ENCODE assay signal across 30 cellular contexts in the genomic region with DNA sequence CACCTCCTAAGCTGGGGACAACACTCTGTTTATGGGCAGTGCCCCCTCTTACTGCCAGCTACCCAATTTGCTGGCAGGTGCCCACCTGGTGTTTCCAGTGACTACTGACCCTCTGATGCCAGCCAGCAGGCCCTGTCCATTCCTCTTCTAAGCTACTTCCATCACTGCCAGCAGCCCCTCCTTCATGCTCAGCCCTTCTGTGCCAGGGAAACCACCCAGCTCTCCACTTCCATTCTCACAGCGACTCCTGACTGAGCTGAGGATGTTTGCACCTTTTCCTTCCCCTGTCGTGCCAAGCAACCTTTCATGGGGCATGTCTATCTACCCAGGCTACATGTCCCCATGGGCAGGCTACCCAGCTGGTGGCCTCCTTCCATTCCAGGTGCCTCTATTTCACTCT. TPM values are rescaled to one million over a fixed set of nuclear protein-coding genes. Genes with fewer than 3 reads are reported as not detected.
"Had no signal": no experiment of that assay in that cellular context is flagged by ENCODE, and none has a peak within 500 bp of the region (broad histone marks: within the 10 kb centered on the region; RNA-seq: fewer than 3 reads in every experiment).

No MANE protein-coding gene starts in this region.

- DNase-seq: activated CD4-positive, alpha-beta memory T cell treated with anti-CD3 and anti-CD28 coated beads for 36 hours; activated CD4-positive, alpha-beta T cell treated with anti-CD3 and anti-CD28 coated beads for 36 hours; activated CD4-positive, alpha-beta T cell treated with anti-CD3 and anti-CD28 coated beads, Interleukin-2, amount 10 ng/mL, durations not matched to agents 24 days and 14 days; activated CD4-positive, CD25-positive, alpha-beta regulatory T cell; activated CD4-positive, CD25-positive, alpha-beta regulatory T cell treated with anti-CD3 and anti-CD28 coated beads, Interleukin-2, amount 50 U/mL, for 72 hours; activated CD8-positive, alpha-beta memory T cell treated with anti-CD3 and anti-CD28 coated beads, Interleukin-2, amount 10 ng/mL, durations not matched to agents 7 days and 5 days; activated CD8-positive, alpha-beta memory T cell treated with anti-CD3 and anti-CD28 coated beads, Interleukin-2, amount 50 U/mL, for 4 hours; activated CD8-positive, alpha-beta T cell treated with anti-CD3 and anti-CD28 coated beads, Interleukin-2, amount 10 ng/mL, durations not matched to agents 7 days and 5 days; activated effector memory CD4-positive, alpha-beta T cell treated with anti-CD3 and anti-CD28 coated beads, Interleukin-2, amount 50 U/mL, for 16 hours; activated naive CD4-positive, alpha-beta T cell treated with anti-CD3 and anti-CD28 coated beads for 36 hours; activated naive CD8-positive, alpha-beta T cell treated with anti-CD3 and anti-CD28 coated beads for 36 hours; activated naive CD8-positive, alpha-beta T cell treated with anti-CD3 and anti-CD28 coated beads, Interleukin-2, amount 50 U/mL, for 24 hours; activated T-cell treated with anti-CD3 and anti-CD28 coated beads, Interleukin-2, amount 50 U/mL, for 1 hour; activated T-cell treated with anti-CD3 and anti-CD28 coated beads, Interleukin-2, amount 50 U/mL, for 48 hours; adrenal gland; amygdala; aorta; body of pancreas; central memory CD4-positive, alpha-beta T cell; cerebellar nuclear complex; colonic mucosa; dorsolateral prefrontal cortex; effector memory CD4-positive, alpha-beta T cell; endodermal cell; foreskin keratinocyte; gastrocnemius medialis; T-helper 2 cell had no signal

- H3K9me3 ChIP-seq: adrenal gland, body of pancreas, breast epithelium, colonic mucosa, esophagus muscularis mucosa, gastrocnemius medialis had no signal

- H3K4me3 ChIP-seq: adrenal gland, body of pancreas, breast epithelium, cardiac muscle cell, colonic mucosa, dorsolateral prefrontal cortex, esophagus muscularis mucosa, gastrocnemius medialis had no signal

- H3K36me3 ChIP-seq: adrenal gland, breast epithelium, cardiac muscle cell, colonic mucosa, esophagus muscularis mucosa, gastrocnemius medialis had no signal

- ATAC-seq: activated CD4-positive, alpha-beta T cell treated with anti-CD3 and anti-CD28 coated beads for 36 hours; activated CD8-positive, alpha-beta memory T cell treated with anti-CD3 and anti-CD28 coated beads, Interleukin-2, amount 10 ng/mL, durations not matched to agents 7 days and 5 days; activated CD8-positive, alpha-beta T cell treated with anti-CD3 and anti-CD28 coated beads, Interleukin-2, amount 10 ng/mL, durations not matched to agents 7 days and 5 days; activated naive CD8-positive, alpha-beta T cell treated with anti-CD3 and anti-CD28 coated beads, Interleukin-2, amount 50 U/mL, for 24 hours; body of pancreas; foreskin keratinocyte; gastrocnemius medialis had no signal

- H3K27ac ChIP-seq: adrenal gland, body of pancreas, breast epithelium, cardiac muscle cell, colonic mucosa, dorsolateral prefrontal cortex, esophagus muscularis mucosa, foreskin keratinocyte, gastrocnemius medialis had no signal

- H3K27me3 ChIP-seq: adrenal gland, body of pancreas, breast epithelium, cardiac muscle cell, colonic mucosa, dorsolateral prefrontal cortex, foreskin keratinocyte, gastrocnemius medialis had no signal

- H3K4me1 ChIP-seq: adrenal gland, body of pancreas, breast epithelium, colonic mucosa, esophagus muscularis mucosa, foreskin keratinocyte, gastrocnemius medialis had no signal

RNA-seq across cellular contexts. Expression of gene ZNF492, which starts 24.0 kb away (rescaled TPM):
- total RNA-seq: cardiac muscle cell, endodermal cell had no signal
